In the genomic region with DNA sequence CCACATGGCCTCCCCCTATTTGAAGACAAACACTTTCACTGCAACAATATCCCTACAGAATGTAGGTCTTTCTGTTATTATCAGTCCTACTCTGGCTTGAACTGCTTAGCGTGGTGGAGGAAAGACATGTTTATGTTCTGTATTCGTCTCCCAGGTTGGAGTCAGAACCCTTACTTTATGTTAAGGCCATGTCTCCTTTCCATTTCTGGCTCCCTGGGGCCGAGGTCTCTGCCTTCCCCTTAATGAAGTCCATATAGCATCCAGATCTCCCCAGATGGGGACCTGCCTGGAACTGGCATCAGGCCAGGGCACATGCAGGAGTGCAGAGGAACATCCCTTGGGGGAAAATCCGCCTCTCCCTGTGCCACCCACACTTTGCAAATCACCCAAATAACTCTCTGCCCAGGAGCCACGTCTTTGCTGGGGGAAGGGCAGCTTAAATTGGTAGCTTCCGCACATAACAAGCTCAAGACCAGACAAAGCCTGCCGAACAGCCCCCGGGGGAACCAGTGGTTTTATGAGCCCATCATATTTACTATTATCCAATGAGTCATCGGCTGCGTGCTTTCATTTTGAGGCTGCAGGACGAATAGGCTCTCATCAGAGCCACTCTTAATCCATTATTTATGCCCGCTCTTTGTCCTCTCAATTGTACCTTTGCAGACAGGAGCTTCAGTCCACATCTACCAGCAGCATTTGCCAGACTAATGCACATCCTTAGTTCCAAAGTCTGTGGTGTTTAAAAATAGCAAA, we compare ENCODE assay signal across 1 cellular context.
TF ChIP-seq lines count a peak whose summit lies in the region.

No MANE protein-coding gene starts in this region.

TF ChIP-seq in HCT116, 20 proteins besides CTCF, POLR2A, EP300 and RAD21 (continued from another document):
- TF ChIP-seq, protein P1, sequence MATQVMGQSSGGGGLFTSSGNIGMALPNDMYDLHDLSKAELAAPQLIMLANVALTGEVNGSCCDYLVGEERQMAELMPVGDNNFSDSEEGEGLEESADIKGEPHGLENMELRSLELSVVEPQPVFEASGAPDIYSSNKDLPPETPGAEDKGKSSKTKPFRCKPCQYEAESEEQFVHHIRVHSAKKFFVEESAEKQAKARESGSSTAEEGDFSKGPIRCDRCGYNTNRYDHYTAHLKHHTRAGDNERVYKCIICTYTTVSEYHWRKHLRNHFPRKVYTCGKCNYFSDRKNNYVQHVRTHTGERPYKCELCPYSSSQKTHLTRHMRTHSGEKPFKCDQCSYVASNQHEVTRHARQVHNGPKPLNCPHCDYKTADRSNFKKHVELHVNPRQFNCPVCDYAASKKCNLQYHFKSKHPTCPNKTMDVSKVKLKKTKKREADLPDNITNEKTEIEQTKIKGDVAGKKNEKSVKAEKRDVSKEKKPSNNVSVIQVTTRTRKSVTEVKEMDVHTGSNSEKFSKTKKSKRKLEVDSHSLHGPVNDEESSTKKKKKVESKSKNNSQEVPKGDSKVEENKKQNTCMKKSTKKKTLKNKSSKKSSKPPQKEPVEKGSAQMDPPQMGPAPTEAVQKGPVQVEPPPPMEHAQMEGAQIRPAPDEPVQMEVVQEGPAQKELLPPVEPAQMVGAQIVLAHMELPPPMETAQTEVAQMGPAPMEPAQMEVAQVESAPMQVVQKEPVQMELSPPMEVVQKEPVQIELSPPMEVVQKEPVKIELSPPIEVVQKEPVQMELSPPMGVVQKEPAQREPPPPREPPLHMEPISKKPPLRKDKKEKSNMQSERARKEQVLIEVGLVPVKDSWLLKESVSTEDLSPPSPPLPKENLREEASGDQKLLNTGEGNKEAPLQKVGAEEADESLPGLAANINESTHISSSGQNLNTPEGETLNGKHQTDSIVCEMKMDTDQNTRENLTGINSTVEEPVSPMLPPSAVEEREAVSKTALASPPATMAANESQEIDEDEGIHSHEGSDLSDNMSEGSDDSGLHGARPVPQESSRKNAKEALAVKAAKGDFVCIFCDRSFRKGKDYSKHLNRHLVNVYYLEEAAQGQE (IDR thresholded peaks at IDR 0.05; ENCODE audit: low read depth), result no peak
- TF ChIP-seq SP1 (IDR thresholded peaks at IDR 0.05; ENCODE audit: low read depth) (peak; percentile 53), CEBPB (IDR thresholded peaks at IDR 0.05; ENCODE audit: low read depth) (peak; percentile 43; the same call in 1 of the 2 replicates), FOSL1 (IDR thresholded peaks at IDR 0.05; ENCODE audit: low read depth) (peak; percentile 74), TCF7L2 (IDR thresholded peaks at IDR 0.05; ENCODE audit: borderline replicate concordance, extremely low read depth, insufficient read depth, insufficient read length) (peak; percentile 95), ZFX (IDR thresholded peaks at IDR 0.05) (no peak), JUND (IDR thresholded peaks at IDR 0.05) (peak; percentile 72), SIN3A (IDR thresholded peaks at IDR 0.05; ENCODE audit: low read depth) (0 out of 2 replicates have a peak, but pooled peaks have one; percentile 43), CBX3 (IDR thresholded peaks at IDR 0.05; ENCODE audit: low read depth) (peak; percentile 11; the same call in 1 of the 2 replicates)
